In genomic region chr7:150585199-150585598, GRCh38 we compare ENCODE assay signal across 23 cellular contexts. TPM values are rescaled to one million over a fixed set of nuclear protein-coding genes. Genes with fewer than 3 reads are reported as not detected.
DNase-seq lines count a peak whose midpoint lies in the region; ATAC-seq and TF ChIP-seq lines count a peak whose summit lies in the region.
"Had no signal": no experiment of that assay in that cellular context is flagged by ENCODE, and none has a peak within 500 bp of the region (broad histone marks: within the 10 kb centered on the region; RNA-seq: fewer than 3 reads in every experiment).

No MANE protein-coding gene starts in this region.

- H3K27ac Mint-ChIP-seq in T-helper 2 cell treated with Interferon-gamma antibody and Interleukin-4, amounts not matched to agents 5 μg/mL and 100 μg/mL, for 36 hours: peak overlapping the region; percentile 42
- H3K27ac Mint-ChIP-seq: neural progenitor cell had no signal

- H3K4me1 ChIP-seq in right cardiac atrium (ENCODE audit: control insufficient read depth, insufficient read depth, low read length) (peaks cover 11% of the 10 kb centered on the region), lower lobe of right lung (peaks cover 25% of the 10 kb centered on the region), thyroid gland (no peaks in the 10 kb centered on the region)
- H3K4me1 ChIP-seq: HAP-1, neural progenitor cell, vagina had no signal

- peaks cover 34% of the 10 kb centered on the region for H3K4me1 Mint-ChIP-seq in T-helper 2 cell treated with Interferon-gamma antibody and Interleukin-4, amounts not matched to agents 5 μg/mL and 100 μg/mL, for 36 hours (ENCODE audit: low read depth)
- H3K4me1 Mint-ChIP-seq: neural progenitor cell had no signal

- no peak for ATAC-seq in right cardiac atrium
- ATAC-seq in left ventricle myocardium superior: no peak
- ATAC-seq in lower lobe of right lung: no peak
- ATAC-seq: gastroesophageal sphincter had no signal

- intact Hi-C loops in right cardiac atrium (cut with DNase I): loop anchor here in 1 of 4 donors (5.0 kb wide), 1 partner anchor 42 kb away; no protein-coding TSS in a partner anchor
- intact Hi-C loops in left ventricle myocardium superior (cut with micrococcal nuclease): no loop called here
- intact Hi-C loops in lower lobe of right lung (cut with DNase I): no loop called here
- intact Hi-C loops in thyroid gland (cut with DNase I): no loop called here

- WGBS in right cardiac atrium: 85% methylated on average over 7 of the region's 7 CpGs
- 79 to 84% methylated on average over 7 of the region's 7 CpGs for WGBS in thyroid gland, 2 donors

- no peak for TF ChIP-seq POLR2A in thyroid gland (IDR thresholded peaks at IDR 0.05)

- H3K27me3 Mint-ChIP-seq in T-helper 2 cell treated with Interferon-gamma antibody and Interleukin-4, amounts not matched to agents 5 μg/mL and 100 μg/mL, for 36 hours (ENCODE audit: low read depth): no peaks in the 10 kb centered on the region

- no peak for DNase-seq in T-helper 2 cell treated with Interferon-gamma antibody and Interleukin-4, amounts not matched to agents 5 μg/mL and 100 μg/mL, for 36 hours (ENCODE audit: low spot score)
- DNase-seq in T-helper 2 cell (no peak), right cardiac atrium (no peak), left ventricle myocardium superior (no peak), lower lobe of right lung (no peak), thyroid gland (no peak), dedifferentiated amniotic fluid mesenchymal stem cell (ENCODE audit: extremely low spot score) (no peak), NCI-H1930 (lab: John Stamatoyannopoulos, UW) (no peak)
- DNase-seq: 8988T; activated CD4-positive, alpha-beta T cell treated with anti-CD3 and anti-CD28 coated beads for 4 hours; Calu3; erythroblast; KG1; NCI-H187 treated with DMSO at 0.1 percent for 48 hours; NCI-H2227 treated with DMSO at 0.1 percent for 48 hours; NCI-H748 treated with DMSO at 0.1 percent for 48 hours; small intestine; stimulated activated CD4-positive, alpha-beta T cell treated with anti-CD3 and anti-CD28 coated beads, Interleukin-4, amount 100 ng/mL, for 24 hours had no signal

- H3K36me3 ChIP-seq in lower lobe of right lung (no peaks in the 10 kb centered on the region), thyroid gland (no peaks in the 10 kb centered on the region)
- H3K36me3 ChIP-seq: gastroesophageal sphincter, HAP-1, neural progenitor cell, vagina had no signal

- no peaks in the 10 kb centered on the region for H3K9me3 ChIP-seq in right cardiac atrium (ENCODE audit: control insufficient read depth, low read length)
- peaks cover 8% of the 10 kb centered on the region for H3K9me3 ChIP-seq in lower lobe of right lung
- no peaks in the 10 kb centered on the region for H3K9me3 ChIP-seq in thyroid gland
- H3K9me3 ChIP-seq: HAP-1, vagina had no signal

- peaks cover 40% of the 10 kb centered on the region for H3K36me3 Mint-ChIP-seq in T-helper 2 cell treated with Interferon-gamma antibody and Interleukin-4, amounts not matched to agents 5 μg/mL and 100 μg/mL, for 36 hours (ENCODE audit: low read depth)
- H3K36me3 Mint-ChIP-seq: neural progenitor cell had no signal

- H3K9me3 Mint-ChIP-seq in T-helper 2 cell treated with Interferon-gamma antibody and Interleukin-4, amounts not matched to agents 5 μg/mL and 100 μg/mL, for 36 hours: peaks cover 39% of the 10 kb centered on the region

- H3K27ac ChIP-seq in right cardiac atrium (ENCODE audit: low read length) (peak overlapping the region; percentile 62), lower lobe of right lung (peak overlapping the region; percentile 69), thyroid gland (peak overlapping the region in 2 of 3 donors; percentile 12 to 23)
- H3K27ac ChIP-seq: neural progenitor cell, vagina had no signal

- H3K4me3 Mint-ChIP-seq in T-helper 2 cell treated with Interferon-gamma antibody and Interleukin-4, amounts not matched to agents 5 μg/mL and 100 μg/mL, for 36 hours: peak overlapping the region; percentile 18
- H3K4me3 Mint-ChIP-seq: neural progenitor cell had no signal

- TF ChIP-seq CTCF in lower lobe of right lung (IDR thresholded peaks at IDR 0.05) (no peak), thyroid gland (IDR thresholded peaks at IDR 0.05) (no peak)

- no peaks in the 10 kb centered on the region for H3K27me3 ChIP-seq in right cardiac atrium (ENCODE audit: control insufficient read depth, insufficient read depth)
- H3K27me3 ChIP-seq in lower lobe of right lung (ENCODE audit: low read depth): no peaks in the 10 kb centered on the region
- no peaks in the 10 kb centered on the region for H3K27me3 ChIP-seq in thyroid gland
- H3K27me3 ChIP-seq: gastroesophageal sphincter, neural progenitor cell, vagina had no signal

- H3K4me3 ChIP-seq in right cardiac atrium (ENCODE audit: low read length) (no peak overlapping the region), lower lobe of right lung (no peak overlapping the region), thyroid gland (replicated peaks in 1 of 3) (no peak overlapping the region)
- H3K4me3 ChIP-seq: gastroesophageal sphincter, HAP-1, neural progenitor cell, vagina had no signal

RNA-seq across cellular contexts. Expression of gene GIMAP4, which starts 18.0 kb away (rescaled TPM):
- total RNA-seq in right cardiac atrium (10 to 100 TPM; 20.2 to 44.8 (median 24.8) TPM), left ventricle myocardium superior (40.2 TPM), lower lobe of right lung (95.7 TPM), thyroid gland (10 to 100 TPM; 22.1 to 78.6 (median 41.3) TPM)
- polyA plus RNA-seq in right cardiac atrium: 31.3 TPM
- total RNA-seq: Calu3, HT-29 had no signal

RNA-seq across cellular contexts. Expression of gene GIMAP6, which starts 47.0 kb away (rescaled TPM):
- 10 to 100 TPM; 22.1 to 29.1 (median 22.9) TPM for total RNA-seq in right cardiac atrium
- 14.6 TPM for polyA plus RNA-seq in right cardiac atrium
- total RNA-seq in left ventricle myocardium superior: 31.5 TPM
- 69.3 TPM for total RNA-seq in lower lobe of right lung
- 10 to 100 TPM; 17.7 to 73.6 (median 45.0) TPM for total RNA-seq in thyroid gland
- total RNA-seq: Calu3, HT-29 had no signal

Comparison
In these comparisons a context has a peak if more than half of its experiments do, and no peak if none do; other contexts are left out.
1. H3K27ac ChIP-seq: peak in every context shown above with its lines; median percentile 69 in lower lobe of right lung; 62 in right cardiac atrium; 18 in thyroid gland.